ENCODE assay signal across 1 cellular context in the genomic region with DNA sequence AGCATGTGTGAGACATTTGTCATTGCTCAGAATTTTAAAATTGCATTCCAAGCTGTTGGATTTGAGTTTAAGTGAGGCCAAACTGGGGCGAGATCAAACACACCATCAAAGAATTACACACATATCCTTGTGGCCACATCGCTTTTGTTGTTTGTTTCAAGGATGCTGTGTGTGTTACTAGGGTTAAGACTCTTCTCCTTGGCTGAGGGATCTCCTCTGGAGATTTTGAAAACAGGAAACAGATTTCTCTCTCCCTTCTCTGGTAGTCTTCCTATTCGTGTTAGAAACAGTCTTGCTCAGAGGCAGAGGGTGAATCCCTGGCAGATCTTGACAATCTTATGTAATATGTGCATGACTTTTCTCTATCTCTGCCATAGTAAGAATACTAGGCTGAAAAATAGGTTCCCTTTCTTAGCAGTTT.
TF ChIP-seq lines count a peak whose summit lies in the region.

No MANE protein-coding gene starts in this region.

TF ChIP-seq in HCT116, 20 proteins besides CTCF, POLR2A, EP300 and RAD21 (continued from another document):
- TF ChIP-seq, protein P1, sequence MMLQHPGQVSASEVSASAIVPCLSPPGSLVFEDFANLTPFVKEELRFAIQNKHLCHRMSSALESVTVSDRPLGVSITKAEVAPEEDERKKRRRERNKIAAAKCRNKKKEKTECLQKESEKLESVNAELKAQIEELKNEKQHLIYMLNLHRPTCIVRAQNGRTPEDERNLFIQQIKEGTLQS (IDR thresholded peaks at IDR 0.05): no peak
- no peak for TF ChIP-seq SIN3A (IDR thresholded peaks at IDR 0.05; ENCODE audit: low read depth)
- TF ChIP-seq, protein P2, sequence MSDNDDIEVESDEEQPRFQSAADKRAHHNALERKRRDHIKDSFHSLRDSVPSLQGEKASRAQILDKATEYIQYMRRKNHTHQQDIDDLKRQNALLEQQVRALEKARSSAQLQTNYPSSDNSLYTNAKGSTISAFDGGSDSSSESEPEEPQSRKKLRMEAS (IDR thresholded peaks at IDR 0.05): no peak
- no peak for TF ChIP-seq TCF7L2 (IDR thresholded peaks at IDR 0.05; ENCODE audit: borderline replicate concordance, extremely low read depth, insufficient read depth, insufficient read length)
- no peak for TF ChIP-seq JUND (IDR thresholded peaks at IDR 0.05)
- TF ChIP-seq ELF1 (IDR thresholded peaks at IDR 0.05; ENCODE audit: borderline replicate concordance, low read depth): no peak
- no peak for TF ChIP-seq EGR1 (IDR thresholded peaks at IDR 0.05; ENCODE audit: low read depth)
- no peak for TF ChIP-seq FOSL1 (IDR thresholded peaks at IDR 0.05; ENCODE audit: low read depth)
- TF ChIP-seq ZFX (IDR thresholded peaks at IDR 0.05): no peak
- no peak for TF ChIP-seq ZNF274 (IDR thresholded peaks at IDR 0.05; ENCODE audit: low read depth, low read length)
